ENCODE assay signal across 11 cellular contexts in the genomic region with DNA sequence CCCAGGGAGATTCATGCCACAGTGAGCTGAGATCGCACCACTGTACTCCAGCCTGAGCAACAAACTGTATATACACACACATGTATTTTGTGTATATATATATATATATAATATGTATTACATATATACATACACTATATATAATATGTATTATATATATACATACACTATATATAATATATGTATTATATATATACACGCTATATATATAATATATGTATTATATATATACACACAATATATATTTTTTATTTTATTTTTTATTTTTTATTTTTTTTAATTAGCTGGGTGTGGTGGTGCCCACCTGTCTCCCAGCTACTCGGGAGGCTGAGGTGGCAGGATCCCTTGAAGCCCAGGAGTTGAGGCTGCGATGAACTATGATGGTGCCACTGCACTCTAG. TPM values are rescaled to one million over a fixed set of nuclear protein-coding genes. Genes with fewer than 3 reads are reported as not detected.
"Had no signal": no experiment of that assay in that cellular context is flagged by ENCODE, and none has a peak within 500 bp of the region (broad histone marks: within the 10 kb centered on the region; RNA-seq: fewer than 3 reads in every experiment).

No MANE protein-coding gene starts in this region.

- H3K4me3 Mint-ChIP-seq: GM23338, H9, HFFc6 had no signal

- H3K4me2 ChIP-seq: GM23338 had no signal

- H3K36me3 ChIP-seq: HAP-1 had no signal

- H3K9me3 ChIP-seq: HAP-1 had no signal

- DNase-seq: GM23248, GOT3, H7, H9, HCEC 1CT, HFFc6 had no signal

- H3K9me3 Mint-ChIP-seq: GM23338, H9, HFFc6 had no signal

- H3K4me1 ChIP-seq: HAP-1 had no signal

- H3K9ac ChIP-seq: GM23248 had no signal

- H3K27ac ChIP-seq: GM23248 had no signal

- FAIRE-seq: H1, H54 had no signal

- H2AFZ ChIP-seq: GM23248, GM23338 had no signal

- ATAC-seq: GM23338, HCT116 had no signal

- H3K4me3 ChIP-seq: GM23248, GM23338, HAP-1 had no signal

- H3K27ac Mint-ChIP-seq: GM23338, H9, HFFc6 had no signal

RNA-seq across cellular contexts. Expression of gene TP73, which starts 9.3 kb away (rescaled TPM):
- total RNA-seq: GM23248, HFFc6 had no signal
